In the genomic region with DNA sequence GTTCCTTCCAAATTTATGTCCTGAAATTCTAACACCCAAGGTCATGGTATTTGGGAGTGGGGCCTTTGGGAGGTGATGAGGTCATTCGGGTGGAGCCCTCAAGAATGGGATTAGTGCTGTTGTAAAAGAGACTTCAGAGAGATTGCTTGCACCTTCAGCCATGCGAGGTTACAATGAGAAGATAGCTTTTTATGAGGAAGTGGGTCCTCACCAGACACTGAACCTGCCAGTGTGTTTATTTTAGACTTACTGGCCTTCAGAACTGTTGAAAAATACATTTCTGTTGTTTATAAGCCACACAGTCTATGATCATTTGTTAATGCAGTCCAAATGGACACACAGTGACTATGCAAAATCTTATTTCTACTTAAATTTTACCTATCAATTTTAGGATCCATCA, we compare ENCODE assay signal across 27 cellular contexts.
A peak's percentile ranks its signal among the peaks of the same experiment; 100 is the strongest.
DNase-seq lines count a peak whose midpoint lies in the region; ATAC-seq and TF ChIP-seq lines count a peak whose summit lies in the region.
"Had no signal": no experiment of that assay in that cellular context is flagged by ENCODE, and none has a peak within 500 bp of the region (broad histone marks: within the 10 kb centered on the region; RNA-seq: fewer than 3 reads in every experiment).

No MANE protein-coding gene starts in this region.

- no peaks in the 10 kb centered on the region for H3K79me2 ChIP-seq in Loucy (ENCODE audit: insufficient read depth, low read length)

- no peaks in the 10 kb centered on the region for H3K9me3 ChIP-seq in Loucy (ENCODE audit: insufficient read depth, low read depth, low read length)
- H3K9me3 ChIP-seq in esophagus squamous epithelium, result no peaks in the 10 kb centered on the region
- H3K9me3 ChIP-seq: colonic mucosa, SJSA1, upper lobe of right lung had no signal

- H3K27ac Mint-ChIP-seq in activated CD8-positive, alpha-beta T cell treated with anti-CD3 and anti-CD28 coated beads for 36 hours, result peak overlapping the region; percentile 68
- H3K27ac Mint-ChIP-seq in neural crest cell (ENCODE audit: unreplicated experiment), result peak overlapping the region; percentile 71
- H3K27ac Mint-ChIP-seq: activated CD8-positive, alpha-beta memory T cell treated with anti-CD3 and anti-CD28 coated beads, Interleukin-2, amount 10 ng/mL, durations not matched to agents 7 days and 5 days; activated T-cell treated with anti-CD3 and anti-CD28 coated beads, Interleukin-2, amount 50 U/mL, for 72 hours had no signal

- POLR2A ChIA-PET in activated CD8-positive, alpha-beta T cell treated with anti-CD3 and anti-CD28 coated beads for 36 hours (lab: Charles Lee), result no interaction called here

- H3K27ac ChIP-seq in esophagus squamous epithelium, result no peak overlapping the region
- H3K27ac ChIP-seq: colonic mucosa, upper lobe of right lung had no signal

- H3K9me3 Mint-ChIP-seq in activated CD8-positive, alpha-beta T cell treated with anti-CD3 and anti-CD28 coated beads for 36 hours, result no peaks in the 10 kb centered on the region
- no peaks in the 10 kb centered on the region for H3K9me3 Mint-ChIP-seq in neural crest cell
- H3K9me3 Mint-ChIP-seq: activated T-cell treated with anti-CD3 and anti-CD28 coated beads, Interleukin-2, amount 50 U/mL, for 72 hours; effector memory CD8-positive, alpha-beta T cell had no signal

- TF ChIP-seq CTCF in Loucy (conservative IDR thresholded peaks at IDR 0.05; ENCODE audit: low read length) (no peak), neural crest cell (conservative IDR thresholded peaks at IDR 0.05) (no peak), esophagus squamous epithelium (IDR thresholded peaks at IDR 0.05) (no peak)
- no peak for TF ChIP-seq CTCF in activated CD8-positive, alpha-beta T cell treated with anti-CD3 and anti-CD28 coated beads for 36 hours (IDR thresholded peaks at IDR 0.05)

- H3K9ac ChIP-seq in Loucy (ENCODE audit: low read depth, low read length, poor library complexity, severe bottlenecking), result no peak overlapping the region

- no peaks in the 10 kb centered on the region for H3F3A ChIP-seq in Loucy (ENCODE audit: low read depth)

- DNase-seq in activated CD8-positive, alpha-beta T cell treated with anti-CD3 and anti-CD28 coated beads for 36 hours, result no peak
- DNase-seq in neural crest cell (ENCODE audit: low read depth, low spot score) (no peak), cerebellar nuclear complex (lab: John Stamatoyannopoulos, UW) (no peak), esophagus squamous epithelium (lab: John Stamatoyannopoulos, UW) (no peak), hypothalamus (lab: John Stamatoyannopoulos, UW) (no peak)
- no peak for DNase-seq in stimulated activated naive CD8-positive, alpha-beta T cell treated with anti-CD3 and anti-CD28 coated beads, Interleukin-15, Interleukin-2, amounts not matched to agents 100 U/mL and 50 U/mL, for 24 hours
- DNase-seq: activated CD4-positive, alpha-beta T cell treated with anti-CD3 and anti-CD28 coated beads for 4 hours; activated CD8-positive, alpha-beta memory T cell treated with anti-CD3 and anti-CD28 coated beads, Interleukin-2, amount 10 ng/mL, durations not matched to agents 7 days and 5 days; activated naive CD4-positive, alpha-beta T cell treated with Interleukin-2 at 50 U/mL for 16 hours; activated T-cell treated with anti-CD3 and anti-CD28 coated beads, Interleukin-2, amount 50 U/mL, for 72 hours; amniotic stem cell; colonic mucosa; effector memory CD8-positive, alpha-beta T cell; NCI-H1048; NCI-H1694 treated with DMSO at 0.1 percent for 48 hours; NCI-H2171; NCI-H524 treated with DMSO at 0.1 percent for 48 hours; NK-92 treated with Interleukin-12 subunit alpha and Interleukin-12 subunit beta, amount 100 ng/mL, for 24 hours; small intestine; substantia nigra; upper lobe of right lung had no signal

- H3K4me1 ChIP-seq in Loucy (ENCODE audit: insufficient read depth, low read length, poor library complexity, severe bottlenecking) (no peaks in the 10 kb centered on the region), esophagus squamous epithelium (peaks cover 0 to 29% (median 11%) of the 10 kb centered on the region in 3 donors)
- H3K4me1 ChIP-seq: colonic mucosa, upper lobe of right lung had no signal

- CTCF ChIA-PET in activated CD8-positive, alpha-beta T cell treated with anti-CD3 and anti-CD28 coated beads for 36 hours (lab: Charles Lee), result no interaction called here

- H3K4me3 ChIP-seq in Loucy (ENCODE audit: low read length, poor library complexity, severe bottlenecking), result no peak overlapping the region
- H3K4me3 ChIP-seq in esophagus squamous epithelium, result no peak overlapping the region
- H3K4me3 ChIP-seq: colonic mucosa, lung, SJSA1, upper lobe of right lung had no signal

- H4K20me1 ChIP-seq in Loucy (ENCODE audit: insufficient read depth, low read length, poor library complexity, severe bottlenecking), result no peaks in the 10 kb centered on the region

- 38 to 48% methylated on average over 2 of the region's 2 CpGs for WGBS in esophagus squamous epithelium, 2 donors

- peak; percentile 35 for ATAC-seq in GM21786 (IDR thresholded peaks at IDR 0.05; ENCODE audit: unreplicated experiment)
- no peak for ATAC-seq in activated CD8-positive, alpha-beta T cell treated with anti-CD3 and anti-CD28 coated beads for 36 hours
- no peak for ATAC-seq in stimulated activated naive CD8-positive, alpha-beta T cell treated with anti-CD3 and anti-CD28 coated beads, Interleukin-15, Interleukin-2, amounts not matched to agents 100 U/mL and 50 U/mL, for 24 hours
- ATAC-seq: activated CD8-positive, alpha-beta memory T cell treated with anti-CD3 and anti-CD28 coated beads, Interleukin-2, amount 10 ng/mL, durations not matched to agents 7 days and 5 days; activated T-cell treated with anti-CD3 and anti-CD28 coated beads, Interleukin-2, amount 50 U/mL, for 72 hours; effector memory CD8-positive, alpha-beta T cell; HCT116; upper lobe of right lung had no signal

- intact Hi-C loops in activated CD8-positive, alpha-beta T cell treated with anti-CD3 and anti-CD28 coated beads for 36 hours (cut with micrococcal nuclease), result no loop called here
- intact Hi-C loops in esophagus squamous epithelium (cut with DNase I), result no loop called here

- H3K9me2 ChIP-seq in Loucy (replicated peaks; ENCODE audit: low read depth, low read length), result no peaks in the 10 kb centered on the region

- peak overlapping the region; percentile 25; the same call in 1 of the 2 replicates for H2AFZ ChIP-seq in Loucy (ENCODE audit: low read length)

- no peak for TF ChIP-seq POLR2A in esophagus squamous epithelium (IDR thresholded peaks at IDR 0.05)

- H3K36me3 ChIP-seq in Loucy (ENCODE audit: insufficient read depth, low read length) (no peaks in the 10 kb centered on the region), esophagus squamous epithelium (no peaks in the 10 kb centered on the region)
- H3K36me3 ChIP-seq: colonic mucosa, SJSA1, upper lobe of right lung had no signal

- H3K4me1 Mint-ChIP-seq in activated CD8-positive, alpha-beta T cell treated with anti-CD3 and anti-CD28 coated beads for 36 hours (ENCODE audit: low read depth), result peaks cover 27% of the 10 kb centered on the region
- H3K4me1 Mint-ChIP-seq in neural crest cell, result no peaks in the 10 kb centered on the region

- H3K36me3 Mint-ChIP-seq in activated CD8-positive, alpha-beta T cell treated with anti-CD3 and anti-CD28 coated beads for 36 hours (ENCODE audit: low read depth), result no peaks in the 10 kb centered on the region
- no peaks in the 10 kb centered on the region for H3K36me3 Mint-ChIP-seq in neural crest cell (ENCODE audit: low read depth)
- H3K36me3 Mint-ChIP-seq: CD14-positive monocyte had no signal

- no peak overlapping the region for H3K4me3 Mint-ChIP-seq in activated CD8-positive, alpha-beta T cell treated with anti-CD3 and anti-CD28 coated beads for 36 hours
- no peak overlapping the region for H3K4me3 Mint-ChIP-seq in neural crest cell
- H3K4me3 Mint-ChIP-seq: activated CD8-positive, alpha-beta memory T cell treated with anti-CD3 and anti-CD28 coated beads, Interleukin-2, amount 10 ng/mL, durations not matched to agents 7 days and 5 days; CD14-positive monocyte; effector memory CD8-positive, alpha-beta T cell had no signal

- no peak overlapping the region for H3K4me2 ChIP-seq in Loucy (ENCODE audit: low read depth, low read length, poor library complexity, severe bottlenecking)

- no peaks in the 10 kb centered on the region for H3K27me3 Mint-ChIP-seq in activated CD8-positive, alpha-beta T cell treated with anti-CD3 and anti-CD28 coated beads for 36 hours
- H3K27me3 Mint-ChIP-seq in neural crest cell (ENCODE audit: low read depth), result no peaks in the 10 kb centered on the region
- H3K27me3 Mint-ChIP-seq: effector memory CD8-positive, alpha-beta T cell had no signal

- H3K27me3 ChIP-seq in Loucy (ENCODE audit: insufficient read depth, low read length, poor library complexity, severe bottlenecking), result no peaks in the 10 kb centered on the region
- no peaks in the 10 kb centered on the region for H3K27me3 ChIP-seq in esophagus squamous epithelium
- H3K27me3 ChIP-seq: colonic mucosa, SJSA1, upper lobe of right lung had no signal
